Comparison of ENCODE assay signal across 27 cellular contexts in genomic region chr12:93144109-93144508, GRCh38.
DNase-seq lines count a peak whose midpoint lies in the region; ATAC-seq, FAIRE-seq and TF ChIP-seq lines count a peak whose summit lies in the region.
"Had no signal": no experiment of that assay in that cellular context is flagged by ENCODE, and none has a peak within 500 bp of the region (broad histone marks: within the 10 kb centered on the region; RNA-seq: fewer than 3 reads in every experiment).

No MANE protein-coding gene starts in this region.

- H3K9me3 ChIP-seq in Karpas-422 (ENCODE audit: low read length) (no peaks in the 10 kb centered on the region), endocrine pancreas (ENCODE audit: control insufficient read depth, low read length) (no peaks in the 10 kb centered on the region), psoas muscle (no peaks in the 10 kb centered on the region), upper lobe of right lung (no peaks in the 10 kb centered on the region)
- H3K9me3 ChIP-seq: right atrium auricular region, SJSA1 had no signal

- intact Hi-C loops in psoas muscle (cut with DNase I): loop anchor here (5.0 kb wide), 2 partner anchors 33 to 48 kb away; no protein-coding TSS in a partner anchor
- intact Hi-C loops in upper lobe of right lung (cut with DNase I): no loop called here

- H3K27me3 ChIP-seq in Karpas-422 (ENCODE audit: low read length) (no peaks in the 10 kb centered on the region), endocrine pancreas (ENCODE audit: control insufficient read depth, insufficient read depth, low read length) (no peaks in the 10 kb centered on the region), psoas muscle (ENCODE audit: insufficient read depth in 3 of 3, low read length in 2 of 3) (no peaks in the 10 kb centered on the region), upper lobe of right lung (no peaks in the 10 kb centered on the region)
- H3K27me3 ChIP-seq: right atrium auricular region, SJSA1 had no signal

- H4K20me1 ChIP-seq in Karpas-422 (ENCODE audit: insufficient read depth, low read depth, low read length): no peaks in the 10 kb centered on the region

- ATAC-seq in psoas muscle: peak; percentile 60 to 75 (median 64)
- ATAC-seq in upper lobe of right lung: no peak
- ATAC-seq: activated CD8-positive, alpha-beta T cell treated with anti-CD3 and anti-CD28 coated beads, Interleukin-2, amount 10 ng/mL, durations not matched to agents 7 days and 5 days; stimulated activated naive B cell treated with anti-CD40 and anti-IgM and Interleukin-4, amounts not matched to agents 10 μg/mL and 1 μg/mL and 100 μg/mL, for 72 hours had no signal

- H2AFZ ChIP-seq in Karpas-422 (ENCODE audit: low read length): no peak overlapping the region

- H3K36me3 ChIP-seq in Karpas-422 (ENCODE audit: insufficient read depth, low read length) (no peaks in the 10 kb centered on the region), endocrine pancreas (ENCODE audit: control insufficient read depth, insufficient read depth, low read length) (no peaks in the 10 kb centered on the region), psoas muscle (ENCODE audit: insufficient read depth in 1 of 2, low read depth in 1 of 2) (no peaks in the 10 kb centered on the region), upper lobe of right lung (no peaks in the 10 kb centered on the region)
- H3K36me3 ChIP-seq: right atrium auricular region, SJSA1 had no signal

- H3K9ac ChIP-seq in Karpas-422 (ENCODE audit: low read length): no peak overlapping the region
- no peak overlapping the region for H3K9ac ChIP-seq in endocrine pancreas (ENCODE audit: control insufficient read depth, insufficient read depth, low read length)

- FAIRE-seq in GM12892 (lab: Jason Lieb, UNC) (peak; percentile 48), H54 (lab: Jason Lieb, UNC) (no peak)
- FAIRE-seq: H1, RCC 7860 had no signal

- DNase-seq in GM12892 (ENCODE audit: insufficient read length) (no peak), Karpas-422 (peak; percentile 37), psoas muscle (no peak), upper lobe of right lung (no peak), H54 (ENCODE audit: insufficient read length, low spot score) (no peak), HuH-7 (ENCODE audit: low spot score) (no peak)
- DNase-seq: activated CD4-positive, alpha-beta T cell treated with anti-CD3 and anti-CD28 coated beads for 1 hour; activated CD8-positive, alpha-beta T cell treated with anti-CD3 and anti-CD28 coated beads, Interleukin-2, amount 10 ng/mL, durations not matched to agents 7 days and 5 days; activated effector memory CD4-positive, alpha-beta T cell treated with anti-CD3 and anti-CD28 coated beads, Interleukin-2, amount 50 U/mL, for 16 hours; activated T-cell treated with anti-CD3 and anti-CD28 coated beads for 4 hours; CD4-positive, alpha-beta memory T cell; dermis blood vessel endothelial cell; DMS153; GDM1; naive B cell; NCI-H1092; NCI-H1930; NCI-H446 treated with DMSO at 0.1 percent for 48 hours; NK-92 treated with Interleukin-12 subunit alpha and Interleukin-12 subunit beta, amount 100 ng/mL, for 24 hours; stimulated activated CD4-positive, alpha-beta T cell treated with anti-CD3 and anti-CD28 coated beads, Interleukin-12 subunit alpha, Interleukin-12 subunit beta, amount 100 ng/mL, for 4 hours; stimulated activated CD4-positive, alpha-beta T cell treated with anti-CD3 and anti-CD28 coated beads, Interleukin-4, amount 100 ng/mL, for 24 hours; stimulated activated naive B cell treated with anti-CD40 and anti-IgM and Interleukin-4, amounts not matched to agents 10 μg/mL and 1 μg/mL and 100 μg/mL, for 72 hours had no signal

- H3K4me2 ChIP-seq in Karpas-422 (ENCODE audit: low read depth, low read length, poor library complexity, severe bottlenecking): no peak overlapping the region

- no peaks in the 10 kb centered on the region for H3K9me2 ChIP-seq in Karpas-422 (replicated peaks; ENCODE audit: insufficient read depth, low read length)

- no peak overlapping the region for H3K27ac ChIP-seq in Karpas-422 (ENCODE audit: low read length)
- peak overlapping the region; percentile 78 for H3K27ac ChIP-seq in psoas muscle
- no peak overlapping the region for H3K27ac ChIP-seq in upper lobe of right lung
- H3K27ac ChIP-seq: right atrium auricular region, SJSA1 had no signal

- TF ChIP-seq POLR2A in GM12892 (IDR thresholded peaks at IDR 0.05; ENCODE audit: low read depth, low read length) (no peak), H54 (IDR thresholded peaks at IDR 0.05; ENCODE audit: low read depth, low read length) (no peak)

- no peaks in the 10 kb centered on the region for H3K79me2 ChIP-seq in Karpas-422 (ENCODE audit: low read length)

- TF ChIP-seq CTCF in psoas muscle (IDR thresholded peaks at IDR 0.05) (no peak), upper lobe of right lung (IDR thresholded peaks at IDR 0.05) (no peak)

- H3K4me3 ChIP-seq in Karpas-422 (ENCODE audit: low read length) (no peak overlapping the region), endocrine pancreas (ENCODE audit: control insufficient read depth, insufficient read depth, low read length) (peak overlapping the region; percentile 72), psoas muscle (no peak overlapping the region), upper lobe of right lung (no peak overlapping the region)
- H3K4me3 ChIP-seq: right atrium auricular region, SJSA1 had no signal

- H3K4me1 ChIP-seq in Karpas-422 (ENCODE audit: low read length): no peaks in the 10 kb centered on the region
- peaks cover 9% of the 10 kb centered on the region for H3K4me1 ChIP-seq in endocrine pancreas (ENCODE audit: control insufficient read depth, insufficient read depth, low read length)
- H3K4me1 ChIP-seq in psoas muscle: peaks cover 42% of the 10 kb centered on the region
- H3K4me1 ChIP-seq in upper lobe of right lung: peaks cover 4% of the 10 kb centered on the region
- H3K4me1 ChIP-seq: right atrium auricular region, SJSA1 had no signal

- WGBS in psoas muscle, 3 donors: 37 to 70% (median 40%) methylated on average over 2 of the region's 2 CpGs
